ENCODE assay signal across 8 cellular contexts in genomic region chr2:60756097-60757087, GRCh38. TPM values are rescaled to one million over a fixed set of nuclear protein-coding genes. Genes with fewer than 3 reads are reported as not detected.
DNase-seq lines count a peak whose midpoint lies in the region; ATAC-seq and TF ChIP-seq lines count a peak whose summit lies in the region.

TSS of gene PAPOLG (plus strand) at chr2:60756268. CDS start at chr2:60756479, 211 bp downstream.

- no peaks in the 10 kb centered on the region for H3K27me3 ChIP-seq in liver (ENCODE audit: control insufficient read depth in 4 of 4, insufficient read depth in 4 of 4, low read length in 3 of 4)

- peak within 1 kb of the TSS; percentile 79 to 98 (median 84) for H3K4me3 ChIP-seq in liver (ENCODE audit: low read depth in 1 of 3, low read length in 3 of 3)

- peak; percentile 22 to 89 (median 78) for DNase-seq in C1 segment of cervical spinal cord (lab: John Stamatoyannopoulos, UW)
- peak; percentile 82 for DNase-seq in NCI-H748 treated with DMSO at 0.1 percent for 48 hours (lab: John Stamatoyannopoulos, UW)
- DNase-seq in activated CD4-positive, alpha-beta T cell treated with anti-CD3 and anti-CD28 coated beads, Interleukin-2, amount 50 U/mL, for 24 hours (ENCODE audit: low read depth in 1 of 2, low spot score in 1 of 2) = peak; percentile 92 to 95
- DNase-seq in dermis microvascular lymphatic vessel endothelial cell (ENCODE audit: low read depth in 2 of 2) = peak; percentile 63 to 92
- peak; percentile 98 for DNase-seq in stimulated activated CD4-positive, alpha-beta T cell treated with anti-CD3 and anti-CD28 coated beads, Interleukin-4, amount 100 ng/mL, for 24 hours

- no peak for TF ChIP-seq RAD21 in liver (IDR thresholded peaks at IDR 0.05)

- H3K9me3 ChIP-seq in liver (ENCODE audit: control insufficient read depth in 4 of 4, low read length in 3 of 4) = no peaks in the 10 kb centered on the region

- peak within 1 kb of the TSS; percentile 84 to 91 for H3K27ac ChIP-seq in liver (ENCODE audit: low read depth in 1 of 2, low read length in 2 of 2)

- ATAC-seq in GM19372 (IDR thresholded peaks at IDR 0.05; ENCODE audit: low read depth, unreplicated experiment) (peak; percentile 100), HG03558 (IDR thresholded peaks at IDR 0.05; ENCODE audit: extremely low read depth, unreplicated experiment) (peak; percentile 96)

- TF ChIP-seq CTCF in liver (IDR thresholded peaks at IDR 0.05; ENCODE audit: low read depth, low read length, missing input control) = no peak

- WGBS in liver = under 1% methylated on average over 58 of the region's 58 CpGs

- peaks cover 0 to 10% (median 8%) of the 10 kb centered on the region in 4 donors for H3K36me3 ChIP-seq in liver (ENCODE audit: control insufficient read depth in 4 of 4, insufficient read depth in 3 of 4, low read depth in 1 of 4, low read length in 3 of 4)

- peaks cover 3 to 14% (median 7%) of the 10 kb centered on the region in 4 donors for H3K4me1 ChIP-seq in liver (ENCODE audit: control insufficient read depth in 4 of 4, insufficient read depth in 4 of 4, low read length in 3 of 4)

- H3K9ac ChIP-seq in liver (ENCODE audit: low read depth in 1 of 2, low read length in 2 of 2) = peak within 1 kb of the TSS; percentile 88 to 93

TF ChIP-seq in liver, 16 proteins besides CTCF, POLR2A, EP300 and RAD21:
- TF ChIP-seq YY1 (IDR thresholded peaks at IDR 0.05) (peak; percentile 98), RXRA (IDR thresholded peaks at IDR 0.05) (peak; percentile 5 to 16), SP1 (IDR thresholded peaks at IDR 0.05) (peak; percentile 52), HNF4A (conservative IDR thresholded peaks at IDR 0.05) (no peak)

RNA-seq across cellular contexts. Expression of gene PAPOLG, which starts in this region (rescaled TPM):
- total RNA-seq in dermis microvascular lymphatic vessel endothelial cell (10.7 and 16.1 TPM in 2 replicates), liver (1 to 10 TPM; 5.0 to 7.7 TPM)
- polyA plus RNA-seq in liver = 1 to 10 TPM; 1.8 to 2.1 TPM

Comparison
In these comparisons a context has a peak if more than half of its experiments do, and no peak if none do; other contexts are left out.
1. Peak in every context shown above with its lines: DNase-seq, ATAC-seq, H3K4me3 ChIP-seq and H3K27ac ChIP-seq.